ENCODE assay signal across 1 cellular context in the genomic region with DNA sequence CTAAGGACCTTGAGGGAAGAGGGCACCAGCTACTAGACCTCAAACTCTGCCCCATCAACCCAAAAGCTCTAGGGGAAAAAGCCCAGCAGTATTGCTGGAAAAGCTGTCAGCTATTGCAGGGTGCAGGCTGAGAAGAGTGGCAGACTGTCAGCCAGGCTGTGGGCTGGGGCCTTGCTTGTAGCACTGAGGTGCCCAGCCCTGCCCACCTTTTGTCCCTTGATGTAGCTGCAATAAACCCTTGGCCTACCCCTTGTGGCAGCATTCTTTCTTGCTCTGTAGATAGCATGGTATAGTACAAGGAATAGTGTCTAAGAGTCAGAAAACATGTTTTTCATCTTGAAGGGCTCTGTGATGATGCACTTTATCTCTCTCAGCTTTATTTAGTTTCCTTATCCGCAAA.
TF ChIP-seq lines count a peak whose summit lies in the region.

No MANE protein-coding gene starts in this region.

TF ChIP-seq in GM12878, 131 proteins besides CTCF, POLR2A, EP300 and RAD21 (continued from another document):
- TF ChIP-seq, protein P1, sequence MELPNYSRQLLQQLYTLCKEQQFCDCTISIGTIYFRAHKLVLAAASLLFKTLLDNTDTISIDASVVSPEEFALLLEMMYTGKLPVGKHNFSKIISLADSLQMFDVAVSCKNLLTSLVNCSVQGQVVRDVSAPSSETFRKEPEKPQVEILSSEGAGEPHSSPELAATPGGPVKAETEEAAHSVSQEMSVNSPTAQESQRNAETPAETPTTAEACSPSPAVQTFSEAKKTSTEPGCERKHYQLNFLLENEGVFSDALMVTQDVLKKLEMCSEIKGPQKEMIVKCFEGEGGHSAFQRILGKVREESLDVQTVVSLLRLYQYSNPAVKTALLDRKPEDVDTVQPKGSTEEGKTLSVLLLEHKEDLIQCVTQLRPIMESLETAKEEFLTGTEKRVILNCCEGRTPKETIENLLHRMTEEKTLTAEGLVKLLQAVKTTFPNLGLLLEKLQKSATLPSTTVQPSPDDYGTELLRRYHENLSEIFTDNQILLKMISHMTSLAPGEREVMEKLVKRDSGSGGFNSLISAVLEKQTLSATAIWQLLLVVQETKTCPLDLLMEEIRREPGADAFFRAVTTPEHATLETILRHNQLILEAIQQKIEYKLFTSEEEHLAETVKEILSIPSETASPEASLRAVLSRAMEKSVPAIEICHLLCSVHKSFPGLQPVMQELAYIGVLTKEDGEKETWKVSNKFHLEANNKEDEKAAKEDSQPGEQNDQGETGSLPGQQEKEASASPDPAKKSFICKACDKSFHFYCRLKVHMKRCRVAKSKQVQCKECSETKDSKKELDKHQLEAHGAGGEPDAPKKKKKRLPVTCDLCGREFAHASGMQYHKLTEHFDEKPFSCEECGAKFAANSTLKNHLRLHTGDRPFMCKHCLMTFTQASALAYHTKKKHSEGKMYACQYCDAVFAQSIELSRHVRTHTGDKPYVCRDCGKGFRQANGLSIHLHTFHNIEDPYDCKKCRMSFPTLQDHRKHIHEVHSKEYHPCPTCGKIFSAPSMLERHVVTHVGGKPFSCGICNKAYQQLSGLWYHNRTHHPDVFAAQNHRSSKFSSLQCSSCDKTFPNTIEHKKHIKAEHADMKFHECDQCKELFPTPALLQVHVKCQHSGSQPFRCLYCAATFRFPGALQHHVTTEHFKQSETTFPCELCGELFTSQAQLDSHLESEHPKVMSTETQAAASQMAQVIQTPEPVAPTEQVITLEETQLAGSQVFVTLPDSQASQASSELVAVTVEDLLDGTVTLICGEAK (IDR thresholded peaks at IDR 0.05; ENCODE audit: borderline replicate concordance) = no peak
- TF ChIP-seq ESRRA (IDR thresholded peaks at IDR 0.05; ENCODE audit: low read length) (no peak), ZNF24 (IDR thresholded peaks at IDR 0.05) (no peak), HCFC1 (IDR thresholded peaks at IDR 0.05; ENCODE audit: low read length) (no peak), CEBPB (IDR thresholded peaks at IDR 0.05; ENCODE audit: borderline replicate concordance in 1 of 2, low read depth in 2 of 2, low read length in 2 of 2) (no peak), MTA3 (IDR thresholded peaks at IDR 0.05; ENCODE audit: borderline replicate concordance, low read length) (no peak), SMAD5 (IDR thresholded peaks at IDR 0.05; ENCODE audit: low read depth) (no peak)
